25 cellular contexts compared by ENCODE assay signal in genomic region chr3:111884411-111885018, GRCh38. TPM values are rescaled to one million over a fixed set of nuclear protein-coding genes. Genes with fewer than 3 reads are reported as not detected.
DNase-seq lines count a peak whose midpoint lies in the region; ATAC-seq, FAIRE-seq and TF ChIP-seq lines count a peak whose summit lies in the region.
"Had no signal": no experiment of that assay in that cellular context is flagged by ENCODE, and none has a peak within 500 bp of the region (broad histone marks: within the 10 kb centered on the region; RNA-seq: fewer than 3 reads in every experiment).

No MANE protein-coding gene starts in this region.

- no peak overlapping the region for H3K4me2 ChIP-seq in trophoblast cell (ENCODE audit: low read length)
- H3K4me2 ChIP-seq: SK-N-SH had no signal

- no peak overlapping the region for H3K27ac ChIP-seq in adrenal gland
- no peak overlapping the region for H3K27ac ChIP-seq in trophoblast cell (ENCODE audit: low read depth, low read length)
- no peak overlapping the region for H3K27ac ChIP-seq in substantia nigra (ENCODE audit: low read depth, low read length, poor library complexity, severe bottlenecking)
- H3K27ac ChIP-seq: transverse colon had no signal

- no peaks in the 10 kb centered on the region for H3K9me3 ChIP-seq in adrenal gland (replicated peaks in 1 of 3)
- no peaks in the 10 kb centered on the region for H3K9me3 ChIP-seq in trophoblast cell (ENCODE audit: insufficient read depth, low read depth, low read length)
- H3K9me3 ChIP-seq: BE2C, SK-N-SH had no signal

- TF ChIP-seq POLR2A in H54 (IDR thresholded peaks at IDR 0.05; ENCODE audit: low read depth, low read length) (no peak), adrenal gland (IDR thresholded peaks at IDR 0.05) (no peak)

- peak; percentile 43 for FAIRE-seq in H54 (lab: Jason Lieb, UNC)
- FAIRE-seq in RCC 7860 (lab: Jason Lieb, UNC), result no peak
- FAIRE-seq: K562, kidney had no signal

- H3K4me3 ChIP-seq in adrenal gland (no peak overlapping the region), trophoblast cell (ENCODE audit: low read depth, low read length) (no peak overlapping the region)
- H3K4me3 ChIP-seq: K562, transverse colon had no signal

- H3K4ac ChIP-seq in trophoblast cell (ENCODE audit: low read depth, low read length), result no peak overlapping the region

- DNase-seq in H54 (ENCODE audit: insufficient read length, low spot score) (no peak), adrenal gland (peak in 6 of 7 donors; percentile 16 to 59 (median 41)), left cardiac atrium (no peak), trophoblast cell (peak; percentile 49 to 57), RCC 7860 (ENCODE audit: low spot score) (no peak), substantia nigra (lab: John Stamatoyannopoulos, UW) (no peak), KG1 (lab: John Stamatoyannopoulos, UW) (no peak), RKO (ENCODE audit: low spot score) (no peak)
- DNase-seq: ACHN; activated CD8-positive, alpha-beta memory T cell treated with anti-CD3 and anti-CD28 coated beads for 24 hours; activated effector memory CD4-positive, alpha-beta T cell treated with anti-CD3 and anti-CD28 coated beads, Interleukin-2, amount 50 U/mL, for 16 hours; BE2C; CD8-positive, alpha-beta memory T cell; H7; kidney; NCI-H1417 treated with DMSO at 0.1 percent for 48 hours; NCI-H2107; NCI-H446 treated with DMSO at 0.1 percent for 48 hours; NCI-H82; SK-N-SH; stimulated activated CD8-positive, alpha-beta memory T cell treated with anti-CD3 and anti-CD28 coated beads, Interleukin-4, amount 100 ng/mL, for 48 hours; T-helper 17 cell; transverse colon had no signal

- TF ChIP-seq CTCF in adrenal gland (IDR thresholded peaks at IDR 0.05), result no peak

- H3K36me3 ChIP-seq in adrenal gland (replicated peaks in 1 of 2) (no peaks in the 10 kb centered on the region), trophoblast cell (ENCODE audit: control insufficient read depth in 1 of 2, insufficient read depth in 2 of 2, low read length in 2 of 2) (peaks cover 10 to 11% of the 10 kb centered on the region in 2 experiments)
- H3K36me3 ChIP-seq: BE2C, transverse colon had no signal

- H2BK5ac ChIP-seq in trophoblast cell (ENCODE audit: low read depth, low read length, poor library complexity), result no peak overlapping the region

- H3K27me3 ChIP-seq in adrenal gland, result no peaks in the 10 kb centered on the region
- no peaks in the 10 kb centered on the region for H3K27me3 ChIP-seq in trophoblast cell (ENCODE audit: insufficient read depth, low read length)
- H3K27me3 ChIP-seq: transverse colon had no signal

- no peak overlapping the region for H3K9ac ChIP-seq in trophoblast cell (ENCODE audit: low read length)
- H3K9ac ChIP-seq: SK-N-SH had no signal

- no peak overlapping the region for H3K14ac ChIP-seq in trophoblast cell (ENCODE audit: low read length)

- no peak overlapping the region for H3K23ac ChIP-seq in trophoblast cell (ENCODE audit: low read length)

- H2BK120ac ChIP-seq in trophoblast cell (ENCODE audit: insufficient read depth, low read length, poor library complexity), result no peak overlapping the region

- intact Hi-C loops in adrenal gland (cut with DNase I), result no loop called here
- intact Hi-C loops in left cardiac atrium (cut with DNase I), result no loop called here

- H3K79me2 ChIP-seq in trophoblast cell (ENCODE audit: control insufficient read depth, insufficient read depth, low read length, poor library complexity), result no peaks in the 10 kb centered on the region

- WGBS in adrenal gland, 4 donors, result 62 to 77% (median 67%) methylated on average over 6 to 11 of the region's 11 CpGs
- WGBS in trophoblast cell (ENCODE audit: extremely low coverage, insufficient coverage, insufficient read length), result no CpG with 5 or more reads among the region's 11 CpGs

- no peaks in the 10 kb centered on the region for H3K79me1 ChIP-seq in trophoblast cell (ENCODE audit: low read length)

- no peak overlapping the region for H2AK5ac ChIP-seq in trophoblast cell (ENCODE audit: low read length)

- H4K8ac ChIP-seq in trophoblast cell (ENCODE audit: low read depth, low read length), result no peak overlapping the region

- no peak overlapping the region for H4K12ac ChIP-seq in trophoblast cell (ENCODE audit: low read depth, low read length)

- peak; percentile 64 to 72 for ATAC-seq in left cardiac atrium
- ATAC-seq: K562, T-helper 17 cell had no signal

- no peak overlapping the region for H2BK12ac ChIP-seq in trophoblast cell (ENCODE audit: low read length)

- H3K4me1 ChIP-seq in adrenal gland (replicated peaks in 1 of 2) (no peaks in the 10 kb centered on the region), trophoblast cell (ENCODE audit: control insufficient read depth in 1 of 2, insufficient read depth in 2 of 2, low read length in 2 of 2) (no peaks in the 10 kb centered on the region)
- H3K4me1 ChIP-seq: BE2C had no signal

- H4K91ac ChIP-seq in trophoblast cell (ENCODE audit: low read depth, low read length), result no peak overlapping the region

- no peak overlapping the region for H2AFZ ChIP-seq in trophoblast cell (ENCODE audit: insufficient read depth, low read length, poor library complexity)

- H3K18ac ChIP-seq in trophoblast cell (ENCODE audit: low read length), result no peak overlapping the region

RNA-seq across cellular contexts. Expression of gene PHLDB2, which starts 25.4 kb away (rescaled TPM):
- total RNA-seq in adrenal gland (10 to 100 TPM in 7 of 8 donors, 1 to 10 TPM in 1; 7.4 to 26.1 (median 13.9) TPM), left cardiac atrium (10 to 100 TPM; 29.0 to 31.2 TPM)
- 10 to 100 TPM in 2 of 3 donors, 1 to 10 TPM in 1; 6.2 to 39.6 (median 12.9) TPM for polyA plus RNA-seq in adrenal gland
- 23.8 and 24.1 TPM in 2 replicates for polyA plus RNA-seq in trophoblast cell (2013)
- total RNA-seq: G401 had no signal
- polyA plus RNA-seq: K562 had no signal

Comparison
In these comparisons a context has a peak if more than half of its experiments do, and no peak if none do; other contexts are left out.
1. DNase-seq: peak in adrenal gland (6 of 7) and trophoblast cell (2 of 2); none in H54 (single experiment), left cardiac atrium (single experiment), RCC 7860 (single experiment), substantia nigra (0 of 49), KG1 (single experiment) and RKO (single experiment).